In genomic region chr12:45244561-45245348, GRCh38 we compare ENCODE assay signal across 8 cellular contexts. TPM values are rescaled to one million over a fixed set of nuclear protein-coding genes. Genes with fewer than 3 reads are reported as not detected.
A peak's percentile ranks its signal among the peaks of the same experiment; 100 is the strongest.
DNase-seq lines count a peak whose midpoint lies in the region; ATAC-seq and TF ChIP-seq lines count a peak whose summit lies in the region.

No MANE protein-coding gene starts in this region.

- peak overlapping the region; percentile 82 to 95 (median 91) for H3K27ac Mint-ChIP-seq in CD14-positive monocyte

- peaks cover 6 to 81% (median 10%) of the 10 kb centered on the region in 3 donors for H3K4me1 ChIP-seq in gastroesophageal sphincter

- H3K27me3 ChIP-seq in gastroesophageal sphincter: no peaks in the 10 kb centered on the region

- no peak for TF ChIP-seq POLR2A in gastroesophageal sphincter (IDR thresholded peaks at IDR 0.05)

- peaks cover 3 to 7% of the 10 kb centered on the region in 2 donors for H3K36me3 Mint-ChIP-seq in CD14-positive monocyte

- no peaks in the 10 kb centered on the region for H3K36me3 ChIP-seq in gastroesophageal sphincter

- WGBS in gastroesophageal sphincter (ENCODE audit: low coverage in 1 of 2), 2 donors: 70 to 91% methylated on average over 8 of the region's 9 CpGs

- ATAC-seq in GM21360 (IDR thresholded peaks at IDR 0.05; ENCODE audit: unreplicated experiment) (peak; percentile 84), HG03558 (IDR thresholded peaks at IDR 0.05; ENCODE audit: extremely low read depth, unreplicated experiment) (peak; percentile 81), gastroesophageal sphincter (peak; percentile 85)

- peaks cover 19% of the 10 kb centered on the region for H3K4me1 Mint-ChIP-seq in CD14-positive monocyte

- peak overlapping the region; percentile 55 to 72 for H3K4me3 Mint-ChIP-seq in CD14-positive monocyte

- TF ChIP-seq CTCF in CD14-positive monocyte (IDR thresholded peaks at IDR 0.05) (no peak), gastroesophageal sphincter (IDR thresholded peaks at IDR 0.05) (no peak), GM13977 (IDR thresholded peaks at IDR 0.05; ENCODE audit: extremely low read depth, insufficient read depth, missing control alignments) (no peak)

- in situ Hi-C loops in GM13977 (cut with MboI; ENCODE audit: low pct_unique_long_range_greater_than_20kb, low sequenced_read_pairs, unreplicated experiment): no loop called here

- no peaks in the 10 kb centered on the region for H3K9me3 ChIP-seq in gastroesophageal sphincter

- peaks cover 0 to 3% (median 0%) of the 10 kb centered on the region in 7 donors for H3K9me3 Mint-ChIP-seq in CD14-positive monocyte

- H3K27ac ChIP-seq in gastroesophageal sphincter: peak overlapping the region; percentile 39 to 58 (median 45)

- no peak for DNase-seq in CD14-positive monocyte (ENCODE audit: low spot score)
- DNase-seq in AG08396 (ENCODE audit: low spot score): no peak
- DNase-seq in GM13977 (ENCODE audit: low spot score): no peak
- DNase-seq in NCI-H1930 (lab: John Stamatoyannopoulos, UW): no peak
- DNase-seq in retina: no peak

- H3K4me3 ChIP-seq in gastroesophageal sphincter: peak overlapping the region in 1 of 2 donors; percentile 7

- H3K27me3 Mint-ChIP-seq in CD14-positive monocyte (ENCODE audit: low read depth in 3 of 3): peaks cover 0 to 2% (median 0%) of the 10 kb centered on the region in 3 donors

- intact Hi-C loops in CD14-positive monocyte (cut with micrococcal nuclease): no loop called here

- no peak for TF ChIP-seq EP300 in gastroesophageal sphincter (IDR thresholded peaks at IDR 0.05)

RNA-seq across cellular contexts. Expression of gene ANO6, which starts 28.9 kb away (rescaled TPM):
- 10 to 100 TPM; 34.1 to 48.7 TPM for polyA plus RNA-seq in CD14-positive monocyte
- 100 to 1,000 TPM; 117 to 224 (median 170) TPM for total RNA-seq in gastroesophageal sphincter
